ENCODE assay signal across 2 cellular contexts in the genomic region with DNA sequence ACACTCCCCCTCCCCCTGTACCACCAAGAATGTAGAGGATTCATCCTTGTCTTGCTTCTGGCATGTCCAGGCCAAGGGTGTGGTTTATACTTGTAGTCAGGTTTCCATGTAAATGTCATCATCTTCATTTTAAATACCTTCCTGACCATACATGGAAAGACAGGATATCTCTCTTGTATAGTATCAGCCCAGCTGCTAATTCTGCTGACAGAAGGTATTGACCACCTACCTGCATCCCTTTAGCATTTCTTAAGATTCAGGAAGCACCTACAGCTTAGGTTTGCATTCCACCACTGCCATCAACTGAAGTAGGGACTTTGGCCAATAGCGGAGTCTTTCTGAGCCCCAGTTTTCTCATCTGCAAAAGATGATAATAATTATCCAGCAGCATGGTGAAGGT.
TF ChIP-seq lines count a peak whose summit lies in the region.

No MANE protein-coding gene starts in this region.

TF ChIP-seq in GM23338, 12 proteins besides CTCF, POLR2A, EP300 and RAD21 (continued from another document):
- TF ChIP-seq STAT1 (IDR thresholded peaks at IDR 0.05; ENCODE audit: unreplicated experiment) = no peak

TF ChIP-seq in H1, 55 proteins besides CTCF, POLR2A, EP300 and RAD21 (continued from another document):
- peak; percentile 59; the same call in 1 of the 2 replicates for TF ChIP-seq SRF (IDR thresholded peaks at IDR 0.05; ENCODE audit: low read depth, low read length)
TF ChIP-seq in H1: peak in this region for 2.
